In genomic region chr19:12284226-12284625, GRCh38 we compare ENCODE assay signal across 25 cellular contexts.
"Had no signal": no experiment of that assay in that cellular context is flagged by ENCODE, and none has a peak within 500 bp of the region (broad histone marks: within the 10 kb centered on the region; RNA-seq: fewer than 3 reads in every experiment).

No MANE protein-coding gene starts in this region.

- H3K4me1 Mint-ChIP-seq: nephron progenitor cell, neural crest cell had no signal

- H3K9me3 Mint-ChIP-seq: natural killer cell treated with Interleukin-12 subunit alpha and Interleukin-12 subunit beta and Interleukin-15 and Interleukin-18, amount 100 ng/mL, for 72 hours had no signal

- H3K27me3 Mint-ChIP-seq: naive B cell; naive thymus-derived CD8-positive, alpha-beta T cell; natural killer cell treated with Interleukin-12 subunit alpha and Interleukin-12 subunit beta and Interleukin-15 and Interleukin-18, amount 100 ng/mL, for 72 hours; progenitor cell of endocrine pancreas; stimulated activated naive B cell treated with anti-CD40 and anti-IgM and Interleukin-4, amounts not matched to agents 10 μg/mL and 1 μg/mL and 100 μg/mL, for 72 hours; stimulated activated naive CD8-positive, alpha-beta T cell treated with anti-CD3 and anti-CD28 coated beads, Interleukin-15, Interleukin-2, amounts not matched to agents 100 ng/mL and 50 ng/mL, for 24 hours; type B pancreatic cell had no signal

- H3K27ac Mint-ChIP-seq: natural killer cell treated with Interleukin-12 subunit alpha and Interleukin-12 subunit beta and Interleukin-15 and Interleukin-18, amount 100 ng/mL, for 72 hours; nephron progenitor cell; progenitor cell of endocrine pancreas; stimulated activated naive B cell treated with anti-CD40 and anti-IgM and Interleukin-4, amounts not matched to agents 10 μg/mL and 1 μg/mL and 100 μg/mL, for 72 hours; stimulated activated naive CD8-positive, alpha-beta T cell treated with anti-CD3 and anti-CD28 coated beads, Interleukin-15, Interleukin-2, amounts not matched to agents 100 ng/mL and 50 ng/mL, for 24 hours; type B pancreatic cell had no signal

- DNase-seq: naive B cell; naive thymus-derived CD8-positive, alpha-beta T cell; nephron progenitor cell; nucleus accumbens; ovary; psoas muscle; right cardiac atrium; right lobe of liver; sigmoid colon; small intestine; stimulated activated CD4-positive, alpha-beta T cell treated with anti-CD3 and anti-CD28 coated beads, Interleukin-1b, Interleukin-23, amount 100 ng/mL, for 48 hours; stimulated activated CD4-positive, alpha-beta T cell treated with anti-CD3 and anti-CD28 coated beads, Interleukin-4, amount 100 ng/mL, for 1 hour; stimulated activated CD4-positive, alpha-beta T cell treated with anti-CD3 and anti-CD28 coated beads, Interleukin-4, amount 100 ng/mL, for 4 hours; stimulated activated CD8-positive, alpha-beta memory T cell treated with anti-CD3 and anti-CD28 coated beads, Interleukin-4, amount 100 ng/mL, for 48 hours; stimulated activated naive B cell treated with anti-CD40 and anti-IgM and Interleukin-4, amounts not matched to agents 10 μg/mL and 1 μg/mL and 100 μg/mL, for 72 hours; stimulated activated naive CD4-positive, alpha-beta T cell treated with Interleukin-2 at 50 U/mL for 16 hours; stomach; thyroid gland; upper lobe of right lung; uterus had no signal

- ATAC-seq: naive thymus-derived CD8-positive, alpha-beta T cell; natural killer cell treated with Interleukin-12 subunit alpha and Interleukin-12 subunit beta and Interleukin-15 and Interleukin-18, amount 100 ng/mL, for 72 hours; psoas muscle; right cardiac atrium; right lobe of liver; stimulated activated naive B cell treated with anti-CD40 and anti-IgM and Interleukin-4, amounts not matched to agents 10 μg/mL and 1 μg/mL and 100 μg/mL, for 72 hours; upper lobe of right lung had no signal

- H3K4me3 Mint-ChIP-seq: naive B cell; naive thymus-derived CD8-positive, alpha-beta T cell; natural killer cell treated with Interleukin-12 subunit alpha and Interleukin-12 subunit beta and Interleukin-15 and Interleukin-18, amount 100 ng/mL, for 72 hours; nephron progenitor cell; neural crest cell; stimulated activated naive B cell treated with anti-CD40 and anti-IgM and Interleukin-4, amounts not matched to agents 10 μg/mL and 1 μg/mL and 100 μg/mL, for 72 hours; stimulated activated naive CD8-positive, alpha-beta T cell treated with anti-CD3 and anti-CD28 coated beads, Interleukin-15, Interleukin-2, amounts not matched to agents 100 ng/mL and 50 ng/mL, for 24 hours; type B pancreatic cell had no signal
